ENCODE assay signal across 1 cellular context in the genomic region with DNA sequence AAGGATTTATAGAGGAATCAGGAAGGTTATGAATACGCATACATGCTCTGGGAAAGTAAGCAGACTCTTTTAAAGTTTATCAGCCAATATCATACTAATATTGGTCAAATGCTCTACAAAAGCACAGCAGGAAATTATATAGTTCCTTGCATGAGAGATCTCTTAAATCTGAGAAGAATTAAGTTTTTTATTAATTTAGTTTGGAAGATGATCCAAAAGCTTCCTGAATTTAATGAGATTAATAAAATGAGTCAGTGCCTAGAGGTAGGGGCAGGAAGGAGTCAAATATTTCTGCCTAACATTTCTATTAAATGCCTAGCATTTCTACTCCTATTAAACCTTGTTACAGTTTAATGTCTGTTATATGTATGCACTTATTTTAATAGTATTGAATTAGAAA.
A peak's percentile ranks its signal among the peaks of the same experiment; 100 is the strongest.
TF ChIP-seq lines count a peak whose summit lies in the region.

No MANE protein-coding gene starts in this region.

TF ChIP-seq in SK-N-SH treated with all-trans-retinoic acid at 6 μM for 48 hours, 23 proteins besides CTCF, POLR2A, EP300 and RAD21:
- TF ChIP-seq, protein P1, sequence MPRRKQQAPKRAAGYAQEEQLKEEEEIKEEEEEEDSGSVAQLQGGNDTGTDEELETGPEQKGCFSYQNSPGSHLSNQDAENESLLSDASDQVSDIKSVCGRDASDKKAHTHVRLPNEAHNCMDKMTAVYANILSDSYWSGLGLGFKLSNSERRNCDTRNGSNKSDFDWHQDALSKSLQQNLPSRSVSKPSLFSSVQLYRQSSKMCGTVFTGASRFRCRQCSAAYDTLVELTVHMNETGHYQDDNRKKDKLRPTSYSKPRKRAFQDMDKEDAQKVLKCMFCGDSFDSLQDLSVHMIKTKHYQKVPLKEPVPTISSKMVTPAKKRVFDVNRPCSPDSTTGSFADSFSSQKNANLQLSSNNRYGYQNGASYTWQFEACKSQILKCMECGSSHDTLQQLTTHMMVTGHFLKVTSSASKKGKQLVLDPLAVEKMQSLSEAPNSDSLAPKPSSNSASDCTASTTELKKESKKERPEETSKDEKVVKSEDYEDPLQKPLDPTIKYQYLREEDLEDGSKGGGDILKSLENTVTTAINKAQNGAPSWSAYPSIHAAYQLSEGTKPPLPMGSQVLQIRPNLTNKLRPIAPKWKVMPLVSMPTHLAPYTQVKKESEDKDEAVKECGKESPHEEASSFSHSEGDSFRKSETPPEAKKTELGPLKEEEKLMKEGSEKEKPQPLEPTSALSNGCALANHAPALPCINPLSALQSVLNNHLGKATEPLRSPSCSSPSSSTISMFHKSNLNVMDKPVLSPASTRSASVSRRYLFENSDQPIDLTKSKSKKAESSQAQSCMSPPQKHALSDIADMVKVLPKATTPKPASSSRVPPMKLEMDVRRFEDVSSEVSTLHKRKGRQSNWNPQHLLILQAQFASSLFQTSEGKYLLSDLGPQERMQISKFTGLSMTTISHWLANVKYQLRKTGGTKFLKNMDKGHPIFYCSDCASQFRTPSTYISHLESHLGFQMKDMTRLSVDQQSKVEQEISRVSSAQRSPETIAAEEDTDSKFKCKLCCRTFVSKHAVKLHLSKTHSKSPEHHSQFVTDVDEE (CRISPR knock-in tag; IDR thresholded peaks at IDR 0.05) = no peak
- TF ChIP-seq, protein P2, sequence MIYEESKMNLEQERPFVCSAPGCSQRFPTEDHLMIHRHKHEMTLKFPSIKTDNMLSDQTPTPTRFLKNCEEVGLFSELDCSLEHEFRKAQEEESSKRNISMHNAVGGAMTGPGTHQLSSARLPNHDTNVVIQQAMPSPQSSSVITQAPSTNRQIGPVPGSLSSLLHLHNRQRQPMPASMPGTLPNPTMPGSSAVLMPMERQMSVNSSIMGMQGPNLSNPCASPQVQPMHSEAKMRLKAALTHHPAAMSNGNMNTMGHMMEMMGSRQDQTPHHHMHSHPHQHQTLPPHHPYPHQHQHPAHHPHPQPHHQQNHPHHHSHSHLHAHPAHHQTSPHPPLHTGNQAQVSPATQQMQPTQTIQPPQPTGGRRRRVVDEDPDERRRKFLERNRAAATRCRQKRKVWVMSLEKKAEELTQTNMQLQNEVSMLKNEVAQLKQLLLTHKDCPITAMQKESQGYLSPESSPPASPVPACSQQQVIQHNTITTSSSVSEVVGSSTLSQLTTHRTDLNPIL (CRISPR knock-in tag; IDR thresholded peaks at IDR 0.05; ENCODE audit: low read depth) = no peak
- TF ChIP-seq ZNF565 (CRISPR knock-in tag; conservative IDR thresholded peaks at IDR 0.05; ENCODE audit: low read depth) = no peak
- TF ChIP-seq PPARA (CRISPR knock-in tag; IDR thresholded peaks at IDR 0.05; ENCODE audit: borderline replicate concordance) = no peak
- TF ChIP-seq GLIS3 (CRISPR knock-in tag; IDR thresholded peaks at IDR 0.05) = 0 out of 2 replicates have a peak, but pooled peaks have one; percentile 43
- no peak for TF ChIP-seq SNAI2 (CRISPR knock-in tag; IDR thresholded peaks at IDR 0.05)
- TF ChIP-seq ARNTL (CRISPR knock-in tag; IDR thresholded peaks at IDR 0.05; ENCODE audit: borderline replicate concordance, low read depth) = no peak
- TF ChIP-seq OSR1 (CRISPR knock-in tag; IDR thresholded peaks at IDR 0.05) = no peak
- TF ChIP-seq ZFP3 (CRISPR knock-in tag; IDR thresholded peaks at IDR 0.05) = no peak
- no peak for TF ChIP-seq ZFP30 (CRISPR knock-in tag; IDR thresholded peaks at IDR 0.05)
- no peak for TF ChIP-seq CSDC2 (CRISPR knock-in tag; IDR thresholded peaks at IDR 0.05)
- peak; percentile 83 for TF ChIP-seq ISL1 (CRISPR knock-in tag; IDR thresholded peaks at IDR 0.05)
- no peak for TF ChIP-seq BACH2 (CRISPR knock-in tag; IDR thresholded peaks at IDR 0.05; ENCODE audit: borderline replicate concordance)
- peak; percentile 16; the same call in 1 of the 2 replicates for TF ChIP-seq ESRRG (CRISPR knock-in tag; IDR thresholded peaks at IDR 0.05)
- TF ChIP-seq ZNF70 (CRISPR knock-in tag; IDR thresholded peaks at IDR 0.05) = no peak
- TF ChIP-seq TOX (CRISPR knock-in tag; IDR thresholded peaks at IDR 0.05; ENCODE audit: borderline replicate concordance) = no peak
- no peak for TF ChIP-seq TCF4 (CRISPR knock-in tag; IDR thresholded peaks at IDR 0.05; ENCODE audit: borderline replicate concordance)
- TF ChIP-seq ZNF8 (CRISPR knock-in tag; IDR thresholded peaks at IDR 0.05) = no peak
- no peak for TF ChIP-seq ZC3H10 (CRISPR knock-in tag; IDR thresholded peaks at IDR 0.05)
- TF ChIP-seq, protein P3, sequence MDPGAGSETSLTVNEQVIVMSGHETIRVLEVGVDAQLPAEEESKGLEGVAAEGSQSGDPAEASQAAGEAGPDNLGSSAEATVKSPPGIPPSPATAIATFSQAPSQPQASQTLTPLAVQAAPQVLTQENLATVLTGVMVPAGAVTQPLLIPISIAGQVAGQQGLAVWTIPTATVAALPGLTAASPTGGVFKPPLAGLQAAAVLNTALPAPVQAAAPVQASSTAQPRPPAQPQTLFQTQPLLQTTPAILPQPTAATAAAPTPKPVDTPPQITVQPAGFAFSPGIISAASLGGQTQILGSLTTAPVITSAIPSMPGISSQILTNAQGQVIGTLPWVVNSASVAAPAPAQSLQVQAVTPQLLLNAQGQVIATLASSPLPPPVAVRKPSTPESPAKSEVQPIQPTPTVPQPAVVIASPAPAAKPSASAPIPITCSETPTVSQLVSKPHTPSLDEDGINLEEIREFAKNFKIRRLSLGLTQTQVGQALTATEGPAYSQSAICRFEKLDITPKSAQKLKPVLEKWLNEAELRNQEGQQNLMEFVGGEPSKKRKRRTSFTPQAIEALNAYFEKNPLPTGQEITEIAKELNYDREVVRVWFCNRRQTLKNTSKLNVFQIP (CRISPR knock-in tag; IDR thresholded peaks at IDR 0.05; ENCODE audit: borderline replicate concordance, low read depth) = no peak
- TF ChIP-seq RARB (CRISPR knock-in tag; IDR thresholded peaks at IDR 0.05) = no peak
- TF ChIP-seq, protein P4, sequence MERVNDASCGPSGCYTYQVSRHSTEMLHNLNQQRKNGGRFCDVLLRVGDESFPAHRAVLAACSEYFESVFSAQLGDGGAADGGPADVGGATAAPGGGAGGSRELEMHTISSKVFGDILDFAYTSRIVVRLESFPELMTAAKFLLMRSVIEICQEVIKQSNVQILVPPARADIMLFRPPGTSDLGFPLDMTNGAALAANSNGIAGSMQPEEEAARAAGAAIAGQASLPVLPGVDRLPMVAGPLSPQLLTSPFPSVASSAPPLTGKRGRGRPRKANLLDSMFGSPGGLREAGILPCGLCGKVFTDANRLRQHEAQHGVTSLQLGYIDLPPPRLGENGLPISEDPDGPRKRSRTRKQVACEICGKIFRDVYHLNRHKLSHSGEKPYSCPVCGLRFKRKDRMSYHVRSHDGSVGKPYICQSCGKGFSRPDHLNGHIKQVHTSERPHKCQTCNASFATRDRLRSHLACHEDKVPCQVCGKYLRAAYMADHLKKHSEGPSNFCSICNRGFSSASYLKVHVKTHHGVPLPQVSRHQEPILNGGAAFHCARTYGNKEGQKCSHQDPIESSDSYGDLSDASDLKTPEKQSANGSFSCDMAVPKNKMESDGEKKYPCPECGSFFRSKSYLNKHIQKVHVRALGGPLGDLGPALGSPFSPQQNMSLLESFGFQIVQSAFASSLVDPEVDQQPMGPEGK (CRISPR knock-in tag; IDR thresholded peaks at IDR 0.05; ENCODE audit: borderline replicate concordance) = no peak
- TF ChIP-seq, protein P5, sequence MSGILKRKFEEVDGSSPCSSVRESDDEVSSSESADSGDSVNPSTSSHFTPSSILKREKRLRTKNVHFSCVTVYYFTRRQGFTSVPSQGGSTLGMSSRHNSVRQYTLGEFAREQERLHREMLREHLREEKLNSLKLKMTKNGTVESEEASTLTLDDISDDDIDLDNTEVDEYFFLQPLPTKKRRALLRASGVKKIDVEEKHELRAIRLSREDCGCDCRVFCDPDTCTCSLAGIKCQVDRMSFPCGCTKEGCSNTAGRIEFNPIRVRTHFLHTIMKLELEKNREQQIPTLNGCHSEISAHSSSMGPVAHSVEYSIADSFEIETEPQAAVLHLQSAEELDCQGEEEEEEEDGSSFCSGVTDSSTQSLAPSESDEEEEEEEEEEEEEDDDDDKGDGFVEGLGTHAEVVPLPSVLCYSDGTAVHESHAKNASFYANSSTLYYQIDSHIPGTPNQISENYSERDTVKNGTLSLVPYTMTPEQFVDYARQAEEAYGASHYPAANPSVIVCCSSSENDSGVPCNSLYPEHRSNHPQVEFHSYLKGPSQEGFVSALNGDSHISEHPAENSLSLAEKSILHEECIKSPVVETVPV (CRISPR knock-in tag; IDR thresholded peaks at IDR 0.05) = no peak
